Comparison of ENCODE assay signal across 8 cellular contexts in the genomic region with DNA sequence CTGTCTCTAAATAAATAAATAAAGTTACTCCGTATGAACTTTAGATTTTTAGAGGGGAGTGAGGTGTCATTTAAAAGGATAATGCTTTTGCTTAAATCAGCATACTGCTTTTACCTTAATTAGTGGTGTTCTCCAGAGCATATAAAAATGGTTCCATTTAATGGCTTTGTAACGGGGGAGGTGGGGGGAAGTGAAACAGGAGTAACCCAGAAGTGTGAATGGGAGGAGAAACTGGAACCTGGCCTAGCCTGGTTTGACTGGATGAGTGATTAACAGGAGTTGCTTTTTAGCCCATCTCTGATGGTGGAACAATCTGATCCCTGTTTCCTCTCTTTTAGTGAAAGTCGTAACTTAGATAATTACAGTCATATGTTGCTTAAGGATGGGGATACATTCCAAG. TPM values are rescaled to one million over a fixed set of nuclear protein-coding genes. Genes with fewer than 3 reads are reported as not detected.
DNase-seq lines count a peak whose midpoint lies in the region; FAIRE-seq and TF ChIP-seq lines count a peak whose summit lies in the region.
"Had no signal": no experiment of that assay in that cellular context is flagged by ENCODE, and none has a peak within 500 bp of the region (broad histone marks: within the 10 kb centered on the region; RNA-seq: fewer than 3 reads in every experiment).

No MANE protein-coding gene starts in this region.

- peaks cover 28% of the 10 kb centered on the region for H3K4me1 Mint-ChIP-seq in osteocyte (ENCODE audit: unreplicated experiment)

- no peaks in the 10 kb centered on the region for H3K36me3 ChIP-seq in colonic mucosa

- peak overlapping the region; percentile 83 for H3K27ac ChIP-seq in colonic mucosa

- no peaks in the 10 kb centered on the region for H3K9me3 ChIP-seq in colonic mucosa

- DNase-seq in GM12891 (ENCODE audit: insufficient read length, low spot score) = no peak
- DNase-seq in NAMALWA (ENCODE audit: low spot score) = peak; percentile 36
- DNase-seq in colonic mucosa = no peak
- no peak for DNase-seq in osteocyte (ENCODE audit: extremely low spot score, unreplicated experiment)
- DNase-seq in NCI-H1930 (lab: John Stamatoyannopoulos, UW) = no peak
- no peak for DNase-seq in mucosa of gallbladder (ENCODE audit: low spot score)
- no peak for DNase-seq in ureter (ENCODE audit: low spot score)

- intact Hi-C loops in colonic mucosa (cut with DNase I) = loop anchor here (10.0 kb wide), 1 partner anchor 303 kb away; no protein-coding TSS in a partner anchor

- H3K4me1 ChIP-seq in colonic mucosa = peaks cover 20% of the 10 kb centered on the region

- peak overlapping the region; percentile 38 for H3K4me3 Mint-ChIP-seq in osteocyte (ENCODE audit: unreplicated experiment)

- no peaks in the 10 kb centered on the region for H3K27me3 ChIP-seq in colonic mucosa

- no peak for TF ChIP-seq POLR2A in GM12891 (IDR thresholded peaks at IDR 0.05; ENCODE audit: low read depth, low read length)

- peaks cover 7% of the 10 kb centered on the region for H3K36me3 Mint-ChIP-seq in osteocyte (ENCODE audit: unreplicated experiment)

- no peak overlapping the region for H3K9ac ChIP-seq in colonic mucosa (ENCODE audit: low read depth in 2 of 2, low read length in 2 of 2)

- H3K4me3 ChIP-seq in colonic mucosa = no peak overlapping the region

- H3K27me3 Mint-ChIP-seq in osteocyte (ENCODE audit: unreplicated experiment) = peaks cover 9% of the 10 kb centered on the region

- H3K9me3 Mint-ChIP-seq in osteocyte (ENCODE audit: unreplicated experiment) = no peaks in the 10 kb centered on the region

- TF ChIP-seq CTCF in colonic mucosa (IDR thresholded peaks at IDR 0.05) (no peak), osteocyte (IDR thresholded peaks at IDR 0.05) (no peak)

- FAIRE-seq in GM12891 (lab: Jason Lieb, UNC) = no peak

- peak overlapping the region; percentile 18 for H3K27ac Mint-ChIP-seq in osteocyte (ENCODE audit: unreplicated experiment)

TF ChIP-seq in GM12891, 5 proteins besides CTCF, POLR2A, EP300 and RAD21:
- TF ChIP-seq POLR2AphosphoS5 (IDR thresholded peaks at IDR 0.05; ENCODE audit: low read depth, low read length) = no peak
- TF ChIP-seq TAF1 (IDR thresholded peaks at IDR 0.05; ENCODE audit: low read depth, low read length) = no peak
- peak; percentile 69; the same call in 1 of the 2 replicates for TF ChIP-seq SPI1 (IDR thresholded peaks at IDR 0.05; ENCODE audit: low read depth, low read length)
- no peak for TF ChIP-seq POU2F2 (IDR thresholded peaks at IDR 0.05; ENCODE audit: low read depth, low read length)

RNA-seq across cellular contexts. Expression of gene CNDP2, which starts 1.6 kb away (rescaled TPM):
- polyA plus RNA-seq in GM12891 (2012; ENCODE audit: low read depth, missing spikeins) = 105 TPM
- total RNA-seq in colonic mucosa (100 to 1,000 TPM; 206 to 261 TPM), osteocyte (75.2 and 78.8 TPM in 2 replicates), mucosa of gallbladder (389 TPM), ureter (344 TPM)

RNA-seq across cellular contexts. Expression of gene CNDP1, which starts 36.5 kb away (rescaled TPM):
- polyA plus RNA-seq in GM12891 (2012; ENCODE audit: low read depth, missing spikeins) = not detected
- total RNA-seq in colonic mucosa (under 1 TPM in 1 of 2 donors, not detected in 1; 0.10 TPM), osteocyte (not detected in 2 replicates), mucosa of gallbladder (4.0 TPM), ureter (0.31 TPM)
- total RNA-seq: HT1080 had no signal

RNA-seq across cellular contexts. Expression of gene DIPK1C, which starts 40.7 kb away (rescaled TPM):
- not detected for polyA plus RNA-seq in GM12891 (2012; ENCODE audit: low read depth, missing spikeins)
- under 1 TPM in 1 of 2 donors, not detected in 1; 0.24 TPM for total RNA-seq in colonic mucosa
- total RNA-seq in osteocyte = not detected in 2 replicates
- total RNA-seq in mucosa of gallbladder = 0.14 TPM
- total RNA-seq in ureter = not detected
- total RNA-seq: HT1080 had no signal
